Comparison of ENCODE assay signal across 20 cellular contexts in the genomic region with DNA sequence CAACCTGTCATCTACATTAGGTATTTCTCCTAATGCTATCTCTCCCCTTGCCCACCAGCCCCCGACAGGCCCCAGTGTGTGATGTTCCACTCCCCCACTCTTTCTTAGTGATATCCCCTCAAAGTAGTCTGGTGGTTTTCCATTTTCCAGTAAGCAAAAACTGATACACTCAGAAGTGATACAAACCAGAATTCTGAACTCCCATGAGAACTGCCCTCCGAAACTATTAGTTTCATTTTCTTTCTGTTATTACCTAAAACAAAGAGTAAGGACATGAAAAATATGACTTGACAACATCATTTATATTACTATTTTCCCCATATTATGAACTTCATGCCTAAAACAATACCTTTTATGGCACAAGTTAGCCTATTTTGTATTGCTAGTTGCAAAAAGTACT.
DNase-seq lines count a peak whose midpoint lies in the region; ATAC-seq, FAIRE-seq and TF ChIP-seq lines count a peak whose summit lies in the region.
"Had no signal": no experiment of that assay in that cellular context is flagged by ENCODE, and none has a peak within 500 bp of the region (broad histone marks: within the 10 kb centered on the region; RNA-seq: fewer than 3 reads in every experiment).

No MANE protein-coding gene starts in this region.

- no peaks in the 10 kb centered on the region for H3K9me3 ChIP-seq in sigmoid colon
- H3K9me3 ChIP-seq in gastroesophageal sphincter, result no peaks in the 10 kb centered on the region
- H3K9me3 ChIP-seq: pancreas, vagina had no signal

- DNase-seq in D721Med (ENCODE audit: insufficient read length, low spot score) (no peak), hippocampal formation (lab: John Stamatoyannopoulos, UW) (no peak), sigmoid colon (no peak)
- DNase-seq: activated CD4-positive, CD25-positive, alpha-beta regulatory T cell treated with anti-CD3 and anti-CD28 coated beads, Interleukin-2, amount 50 U/mL, for 72 hours; activated naive CD8-positive, alpha-beta T cell treated with anti-CD3 and anti-CD28 coated beads, Interleukin-2, amount 10 ng/mL, durations not matched to agents 7 days and 5 days; activated T-cell treated with anti-CD3 and anti-CD28 coated beads for 4 hours; effector memory CD4-positive, alpha-beta T cell; HFFc6; NCI-H2029 treated with DMSO at 0.1 percent for 48 hours; NCI-H526 treated with DMSO at 0.1 percent for 48 hours; pancreas; stimulated activated naive CD4-positive, alpha-beta T cell treated with Interleukin-2 at 50 U/mL for 16 hours had no signal

- no peak for TF ChIP-seq POLR2A in sigmoid colon (IDR thresholded peaks at IDR 0.05)
- no peak for TF ChIP-seq POLR2A in gastroesophageal sphincter (IDR thresholded peaks at IDR 0.05)

- FAIRE-seq in D721Med (lab: Jason Lieb, UNC), result no peak
- FAIRE-seq: pancreas had no signal

- H3K27me3 ChIP-seq in sigmoid colon (no peaks in the 10 kb centered on the region), gastroesophageal sphincter (no peaks in the 10 kb centered on the region)
- H3K27me3 ChIP-seq: pancreas, vagina had no signal

- intact Hi-C loops in sigmoid colon (cut with DNase I), result no loop called here

- no peak for TF ChIP-seq EP300 in sigmoid colon (IDR thresholded peaks at IDR 0.05)
- no peak for TF ChIP-seq EP300 in gastroesophageal sphincter (IDR thresholded peaks at IDR 0.05)

- H3K4me3 ChIP-seq in sigmoid colon, result no peak overlapping the region
- H3K4me3 ChIP-seq in gastroesophageal sphincter, result no peak overlapping the region
- H3K4me3 ChIP-seq: pancreas, smooth muscle cell, vagina had no signal

- H3K27ac ChIP-seq in sigmoid colon (no peak overlapping the region), gastroesophageal sphincter (no peak overlapping the region)
- H3K27ac ChIP-seq: pancreas, vagina had no signal

- TF ChIP-seq CTCF in D721Med (IDR thresholded peaks at IDR 0.05; ENCODE audit: insufficient read depth, missing control alignments) (no peak), sigmoid colon (IDR thresholded peaks at IDR 0.05) (no peak), gastroesophageal sphincter (IDR thresholded peaks at IDR 0.05) (no peak)

- H3K36me3 ChIP-seq in sigmoid colon (no peaks in the 10 kb centered on the region), gastroesophageal sphincter (no peaks in the 10 kb centered on the region)
- H3K36me3 ChIP-seq: pancreas, vagina had no signal

- ATAC-seq in GM18511 (IDR thresholded peaks at IDR 0.05; ENCODE audit: unreplicated experiment), result peak; percentile 73
- ATAC-seq in GM19463 (IDR thresholded peaks at IDR 0.05; ENCODE audit: unreplicated experiment), result peak; percentile 44
- peak; percentile 54 for ATAC-seq in HG02763 (IDR thresholded peaks at IDR 0.05; ENCODE audit: unreplicated experiment)
- ATAC-seq in HG03460 (IDR thresholded peaks at IDR 0.05; ENCODE audit: unreplicated experiment), result peak; percentile 60
- no peak for ATAC-seq in gastroesophageal sphincter
- ATAC-seq: left lobe of liver, pancreas had no signal

- H3K4me1 ChIP-seq in sigmoid colon (peaks cover 0 to 15% (median 7%) of the 10 kb centered on the region in 4 donors), gastroesophageal sphincter (peaks cover 0 to 9% (median 0%) of the 10 kb centered on the region in 3 donors)
- H3K4me1 ChIP-seq: pancreas had no signal

- WGBS in sigmoid colon, 2 donors, result 86 to 94% methylated on average over 2 of the region's 2 CpGs
- WGBS in gastroesophageal sphincter (ENCODE audit: low coverage in 1 of 2), 2 donors, result 88 to 94% methylated on average over 1 to 2 of the region's 2 CpGs
